Comparison of ENCODE assay signal across 8 cellular contexts in genomic region chr4:140427919-140428471, GRCh38.
DNase-seq lines count a peak whose midpoint lies in the region; ATAC-seq and TF ChIP-seq lines count a peak whose summit lies in the region.

No MANE protein-coding gene starts in this region.

- no peaks in the 10 kb centered on the region for H3K9me3 Mint-ChIP-seq in memory B cell

- ATAC-seq in memory B cell (ENCODE audit: low read depth) (no peak), GM18868 (IDR thresholded peaks at IDR 0.05; ENCODE audit: unreplicated experiment) (no peak), GM21619 (IDR thresholded peaks at IDR 0.05; ENCODE audit: unreplicated experiment) (no peak), HG02642 (IDR thresholded peaks at IDR 0.05; ENCODE audit: poor library complexity, unreplicated experiment) (no peak)

- peak; percentile 41 to 43 for DNase-seq in AML-193 (lab: John Stamatoyannopoulos, UW)
- DNase-seq in HuH-7 (ENCODE audit: low spot score) = peak; percentile 52
- no peak for DNase-seq in astrocyte of the spinal cord (ENCODE audit: low read depth, low spot score)
- no peak for DNase-seq in memory B cell (ENCODE audit: low spot score in 2 of 2)
- no peak for DNase-seq in germinal center (ENCODE audit: low spot score)

- peak overlapping the region; percentile 57 for H3K4me3 ChIP-seq in astrocyte of the spinal cord (ENCODE audit: low read depth, low read length)

- H3K4me3 Mint-ChIP-seq in memory B cell = peak overlapping the region; percentile 88

- peaks cover 3% of the 10 kb centered on the region for H3K4me1 Mint-ChIP-seq in memory B cell

- peaks cover 11% of the 10 kb centered on the region for H3K27me3 Mint-ChIP-seq in memory B cell

- TF ChIP-seq CTCF in astrocyte of the spinal cord (IDR thresholded peaks at IDR 0.05; ENCODE audit: low read depth, low read length) = no peak

- in situ Hi-C loops in astrocyte of the spinal cord (cut with HindIII; ENCODE audit: low sequenced_read_pairs) = no loop called here

- H3K36me3 Mint-ChIP-seq in memory B cell = no peaks in the 10 kb centered on the region

- H3K27ac Mint-ChIP-seq in memory B cell = no peak overlapping the region

Comparison
In these comparisons a context has a peak if more than half of its experiments do, and no peak if none do; other contexts are left out.
1. DNase-seq: peak in AML-193 (2 of 2) and HuH-7 (single experiment); none in astrocyte of the spinal cord (single experiment), memory B cell (0 of 2) and germinal center (single experiment).